15 cellular contexts compared by ENCODE assay signal in the genomic region with DNA sequence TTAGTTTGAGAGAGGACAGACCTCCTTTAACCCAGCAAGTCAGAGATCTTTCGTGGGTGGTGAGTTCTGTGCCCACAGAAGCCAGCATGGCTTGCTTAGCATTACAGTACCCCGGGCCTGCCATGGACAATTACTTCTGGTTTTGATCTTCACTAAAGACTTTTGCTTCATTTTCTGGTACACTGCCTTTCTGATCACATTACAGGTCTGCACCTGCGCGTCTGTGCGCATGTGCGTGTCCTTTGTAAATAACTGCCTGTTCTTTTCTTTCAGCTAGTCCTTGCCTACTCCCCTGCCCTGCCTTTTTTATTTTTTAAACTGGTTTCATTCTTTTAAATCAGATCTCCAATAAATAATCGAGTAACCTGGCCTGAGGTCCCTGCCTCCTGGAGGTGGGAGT. TPM values are rescaled to one million over a fixed set of nuclear protein-coding genes. Genes with fewer than 3 reads are reported as not detected.
"Had no signal": no experiment of that assay in that cellular context is flagged by ENCODE, and none has a peak within 500 bp of the region (broad histone marks: within the 10 kb centered on the region; RNA-seq: fewer than 3 reads in every experiment).

No MANE protein-coding gene starts in this region.

- H3K9me3 Mint-ChIP-seq: activated CD4-positive, alpha-beta T cell treated with anti-CD3 and anti-CD28 coated beads, Interleukin-2, amount 10 ng/mL, durations not matched to agents 24 days and 14 days; activated naive CD8-positive, alpha-beta T cell treated with anti-CD3 and anti-CD28 coated beads, Interleukin-2, amount 50 U/mL, for 24 hours; activated T-helper 1 cell treated with anti-CD3 and anti-CD28 coated beads, Interleukin-12 subunit alpha, Interleukin-12 subunit beta, Interleukin-2, Interleukin-4 antibody, amounts not matched to agents 30 ng/mL and 10 ng/mL and 1 ng/mL, durations not matched to agents 14 hours and 24 hours and 36 hours; immature natural killer cell; WTC11 had no signal

- H3K27ac Mint-ChIP-seq: activated CD4-positive, alpha-beta T cell treated with anti-CD3 and anti-CD28 coated beads, Interleukin-2, amount 10 ng/mL, durations not matched to agents 24 days and 14 days; activated naive CD8-positive, alpha-beta T cell treated with anti-CD3 and anti-CD28 coated beads, Interleukin-2, amount 50 U/mL, for 24 hours; activated T-helper 1 cell treated with anti-CD3 and anti-CD28 coated beads, Interleukin-12 subunit alpha, Interleukin-12 subunit beta, Interleukin-2, Interleukin-4 antibody, amounts not matched to agents 30 ng/mL and 10 ng/mL and 1 ng/mL, durations not matched to agents 14 hours and 24 hours and 36 hours; immature natural killer cell; WTC11 had no signal

- H3K36me3 Mint-ChIP-seq: immature natural killer cell, WTC11 had no signal

- H3K4me3 ChIP-seq: dorsolateral prefrontal cortex, esophagus muscularis mucosa, lung, upper lobe of left lung had no signal

- H3K27me3 ChIP-seq: esophagus muscularis mucosa, upper lobe of left lung had no signal

- H3K4me3 Mint-ChIP-seq: activated CD4-positive, alpha-beta T cell treated with anti-CD3 and anti-CD28 coated beads, Interleukin-2, amount 10 ng/mL, durations not matched to agents 24 days and 14 days; activated naive CD8-positive, alpha-beta T cell treated with anti-CD3 and anti-CD28 coated beads, Interleukin-2, amount 50 U/mL, for 24 hours; activated T-helper 1 cell treated with anti-CD3 and anti-CD28 coated beads, Interleukin-12 subunit alpha, Interleukin-12 subunit beta, Interleukin-2, Interleukin-4 antibody, amounts not matched to agents 30 ng/mL and 10 ng/mL and 1 ng/mL, durations not matched to agents 14 hours and 24 hours and 36 hours; immature natural killer cell; WTC11 had no signal

- H3K27ac ChIP-seq: dorsolateral prefrontal cortex, esophagus muscularis mucosa had no signal

- DNase-seq: activated CD4-positive, alpha-beta T cell treated with anti-CD3 and anti-CD28 coated beads, Interleukin-2, amount 10 ng/mL, durations not matched to agents 24 days and 14 days; activated naive CD4-positive, alpha-beta T cell treated with Interleukin-2 at 50 U/mL for 16 hours; activated naive CD8-positive, alpha-beta T cell treated with anti-CD3 and anti-CD28 coated beads, Interleukin-2, amount 50 U/mL, for 24 hours; dorsolateral prefrontal cortex; glutamatergic neuron; immature natural killer cell; midbrain; stimulated activated naive CD4-positive, alpha-beta T cell treated with Interleukin-2 at 50 U/mL for 16 hours; upper lobe of left lung had no signal

- ATAC-seq: activated naive CD8-positive, alpha-beta T cell treated with anti-CD3 and anti-CD28 coated beads, Interleukin-2, amount 50 U/mL, for 24 hours; sciatic nerve; WTC11 had no signal

- H3K36me3 ChIP-seq: esophagus muscularis mucosa, upper lobe of left lung had no signal

- H3K9me3 ChIP-seq: esophagus muscularis mucosa, upper lobe of left lung had no signal

RNA-seq across cellular contexts. Expression of gene CMTM8, which starts 57.1 kb away (rescaled TPM):
- total RNA-seq: fibroblast of villous mesenchyme had no signal
